ENCODE assay signal across 20 cellular contexts in genomic region chr13:88339271-88339741, GRCh38.
"Had no signal": no experiment of that assay in that cellular context is flagged by ENCODE, and none has a peak within 500 bp of the region (broad histone marks: within the 10 kb centered on the region; RNA-seq: fewer than 3 reads in every experiment).

No MANE protein-coding gene starts in this region.

- H2AFZ ChIP-seq: neural progenitor cell had no signal

- H3K27me3 ChIP-seq: body of pancreas, esophagus squamous epithelium, neural progenitor cell, ovary, spleen had no signal

- ATAC-seq: activated CD8-positive, alpha-beta T cell treated with anti-CD3 and anti-CD28 coated beads, Interleukin-2, amount 10 ng/mL, durations not matched to agents 7 days and 5 days; activated naive CD4-positive, alpha-beta T cell treated with anti-CD3 and anti-CD28 coated beads, Interleukin-2, amount 50 U/mL, for 72 hours; activated T-cell treated with anti-CD3 and anti-CD28 coated beads, Interleukin-2, amount 50 U/mL, for 72 hours; body of pancreas; lower lobe of right lung; sciatic nerve; WTC11 had no signal

- H3K4me1 ChIP-seq: body of pancreas, esophagus squamous epithelium, lower lobe of right lung, neural progenitor cell, spleen had no signal

- H3K9me3 ChIP-seq: body of pancreas, ovary had no signal

- H3K27ac ChIP-seq: body of pancreas, esophagus squamous epithelium, lower lobe of right lung, neural progenitor cell, ovary, spleen had no signal

- H3K4me3 ChIP-seq: body of pancreas, esophagus squamous epithelium, lower lobe of right lung, neural progenitor cell, ovary, spleen had no signal

- H3K36me3 ChIP-seq: esophagus squamous epithelium, lower lobe of right lung, neural progenitor cell, ovary, spleen had no signal

- H3K9ac ChIP-seq: neural progenitor cell had no signal

- DNase-seq: activated CD4-positive, alpha-beta T cell treated with anti-CD3 and anti-CD28 coated beads, Interleukin-2, amount 10 ng/mL, durations not matched to agents 24 days and 14 days; activated CD8-positive, alpha-beta memory T cell treated with anti-CD3 and anti-CD28 coated beads, Interleukin-2, amount 50 U/mL, for 4 hours; activated CD8-positive, alpha-beta T cell treated with anti-CD3 and anti-CD28 coated beads, Interleukin-2, amount 10 ng/mL, durations not matched to agents 7 days and 5 days; activated gamma-delta T cell; activated T-cell treated with anti-CD3 and anti-CD28 coated beads, Interleukin-2, amount 50 U/mL, for 72 hours; body of pancreas; central memory CD4-positive, alpha-beta T cell; cortex of kidney; effector CD4-positive, alpha-beta T cell; esophagus squamous epithelium; hippocampal formation; kidney glomerular epithelial cell; lower lobe of right lung; midbrain; spleen had no signal

- H3K4me2 ChIP-seq: neural progenitor cell had no signal
